22 cellular contexts compared by ENCODE assay signal in the genomic region with DNA sequence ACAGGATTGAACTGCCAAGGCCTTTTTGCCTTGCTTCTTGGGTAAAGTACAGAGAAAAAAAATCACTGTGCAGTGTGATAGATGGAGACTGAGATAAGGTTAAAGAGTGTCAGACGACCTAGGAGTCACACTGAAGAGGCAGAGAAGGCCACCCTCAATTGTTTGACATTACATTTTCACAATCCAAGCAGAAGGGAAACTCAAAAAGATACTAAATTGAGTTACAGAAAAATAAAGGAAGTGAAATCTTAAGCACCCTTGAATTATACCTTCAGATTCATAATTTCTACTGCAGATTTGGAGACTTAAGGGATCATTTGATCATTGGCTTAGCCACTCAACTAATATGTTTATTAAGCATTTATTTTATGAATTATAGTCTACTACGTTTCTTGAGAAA.
DNase-seq lines count a peak whose midpoint lies in the region; ATAC-seq, FAIRE-seq and TF ChIP-seq lines count a peak whose summit lies in the region.
"Had no signal": no experiment of that assay in that cellular context is flagged by ENCODE, and none has a peak within 500 bp of the region (broad histone marks: within the 10 kb centered on the region; RNA-seq: fewer than 3 reads in every experiment).

No MANE protein-coding gene starts in this region.

- no peak overlapping the region for H3K4ac ChIP-seq in H9 (ENCODE audit: low read depth, low read length)

- H3K9me3 Mint-ChIP-seq in H9 = no peaks in the 10 kb centered on the region
- no peaks in the 10 kb centered on the region for H3K9me3 Mint-ChIP-seq in progenitor cell of endocrine pancreas (ENCODE audit: low read depth)
- H3K9me3 Mint-ChIP-seq: neural progenitor cell had no signal

- no peak for TF ChIP-seq POLR2A in tibial nerve (IDR thresholded peaks at IDR 0.05)

- no peak overlapping the region for H3K4me3 Mint-ChIP-seq in H9
- H3K4me3 Mint-ChIP-seq in progenitor cell of endocrine pancreas (ENCODE audit: low read depth) = no peak overlapping the region
- H3K4me3 Mint-ChIP-seq: CD14-positive monocyte, neural progenitor cell had no signal

- TF ChIP-seq CTCF in H9 (conservative IDR thresholded peaks at IDR 0.05) (no peak), progenitor cell of endocrine pancreas (IDR thresholded peaks at IDR 0.05; ENCODE audit: unreplicated experiment) (no peak), tibial nerve (IDR thresholded peaks at IDR 0.05) (no peak)

- no CpG with 5 or more reads among the region's 2 CpGs for WGBS in H9 (ENCODE audit: extremely low coverage, insufficient read length, low lambda C conversion rate)
- WGBS in tibial nerve, 2 donors = 66 to 69% methylated on average over 2 of the region's 2 CpGs
- 43 to 63% (median 44%) methylated on average over 2 of the region's 2 CpGs for WGBS in small intestine, 3 donors

- no peak overlapping the region for H2BK5ac ChIP-seq in H9 (ENCODE audit: insufficient read length, low read length)

- H3K79me1 ChIP-seq in H9 (ENCODE audit: insufficient read depth, low read depth, low read length, poor library complexity, severe bottlenecking) = no peaks in the 10 kb centered on the region

- no peak overlapping the region for H4K5ac ChIP-seq in H9 (ENCODE audit: insufficient read length, low read depth, low read length)

- no peaks in the 10 kb centered on the region for H4K20me1 ChIP-seq in H9 (ENCODE audit: control insufficient read depth, insufficient read depth, insufficient read length)

- no peak for TF ChIP-seq EP300 in tibial nerve (IDR thresholded peaks at IDR 0.05)

- H3K4me1 Mint-ChIP-seq in H9 (peaks cover 0 to 2% of the 10 kb centered on the region in 2 experiments; a peak in 1 of 4 replicates), progenitor cell of endocrine pancreas (ENCODE audit: low read depth) (no peaks in the 10 kb centered on the region)
- H3K4me1 Mint-ChIP-seq: neural progenitor cell had no signal

- no peak overlapping the region for H3K9ac ChIP-seq in H9 (ENCODE audit: extremely low read depth, insufficient read length, low read length)
- H3K9ac ChIP-seq: neural progenitor cell had no signal

- H2AFZ ChIP-seq in H9 (ENCODE audit: low read length) = no peak overlapping the region
- H2AFZ ChIP-seq: hepatocyte, neural progenitor cell had no signal

- H3K27ac Mint-ChIP-seq in H9 (peak overlapping the region in 2 of 3 experiments; percentile 5 to 60; a peak in 2 of 7 replicates), progenitor cell of endocrine pancreas (no peak overlapping the region)
- H3K27ac Mint-ChIP-seq: neural progenitor cell had no signal

- peak; percentile 33 for DNase-seq in NOMO-1 treated with DMSO at 0.1 percent for 48 hours (lab: John Stamatoyannopoulos, UW; ENCODE audit: unreplicated experiment)
- DNase-seq in NOMO-1 treated with dmso at 0.1 percent for 144 hours (lab: John Stamatoyannopoulos, UW; ENCODE audit: unreplicated experiment) = no peak
- DNase-seq in H9 = no peak
- no peak for DNase-seq in progenitor cell of endocrine pancreas (ENCODE audit: low spot score, unreplicated experiment)
- no peak for DNase-seq in tibial nerve (ENCODE audit: low spot score in 2 of 2)
- no peak for DNase-seq in small intestine
- DNase-seq: 8988T; activated gamma-delta T cell; amygdala; DMS53; Kasumi-1; NCI-H146; NCI-H524 treated with DMSO at 0.1 percent for 48 hours; right cardiac atrium; stimulated activated CD4-positive, alpha-beta T cell treated with anti-CD3 and anti-CD28 coated beads, Interleukin-1b, Interleukin-23, amount 100 ng/mL, for 48 hours; WERI-Rb-1 had no signal

- no peak overlapping the region for H2AK5ac ChIP-seq in H9 (ENCODE audit: insufficient read length, low read length)

- no peaks in the 10 kb centered on the region for H3K23me2 ChIP-seq in H9 (ENCODE audit: insufficient read length, low read depth, low read length, poor library complexity, severe bottlenecking)

- H3K4me1 ChIP-seq in H9 (ENCODE audit: insufficient read depth, low read length) (no peaks in the 10 kb centered on the region), tibial nerve (no peaks in the 10 kb centered on the region), small intestine (ENCODE audit: control insufficient read depth in 2 of 2, insufficient read depth in 1 of 2, low read depth in 1 of 2, low read length in 1 of 2) (no peaks in the 10 kb centered on the region)
- H3K4me1 ChIP-seq: neural progenitor cell had no signal

- no peak overlapping the region for H3K56ac ChIP-seq in H9 (ENCODE audit: insufficient read length, low read depth, low read length)

- no peak overlapping the region for H2BK15ac ChIP-seq in H9 (ENCODE audit: low read depth, low read length)

- no peak overlapping the region for H3K14ac ChIP-seq in H9 (ENCODE audit: insufficient read depth, low read length)

- no peak overlapping the region for H3K23ac ChIP-seq in H9 (ENCODE audit: insufficient read length, low read depth, low read length)

- no peaks in the 10 kb centered on the region for H3K79me2 ChIP-seq in H9 (ENCODE audit: insufficient read depth, low read length)
- H3K79me2 ChIP-seq: hepatocyte had no signal

- no peak overlapping the region for H2BK120ac ChIP-seq in H9 (ENCODE audit: low read depth, low read length, poor library complexity, severe bottlenecking)

- H3K9me3 ChIP-seq in H9 (ENCODE audit: control insufficient read depth, low read depth, low read length) = no peaks in the 10 kb centered on the region
- H3K9me3 ChIP-seq in tibial nerve = no peaks in the 10 kb centered on the region
- no peaks in the 10 kb centered on the region for H3K9me3 ChIP-seq in small intestine (ENCODE audit: control insufficient read depth, low read depth)

- H3K18ac ChIP-seq in H9 (ENCODE audit: insufficient read length, low read depth, low read length) = no peak overlapping the region

- H3K4me3 ChIP-seq in tibial nerve = no peak overlapping the region
- H3K4me3 ChIP-seq in small intestine (ENCODE audit: low read depth in 1 of 2, low read length in 2 of 2) = no peak overlapping the region
- H3K4me3 ChIP-seq: hepatocyte, neural progenitor cell had no signal

- no peak overlapping the region for H2BK20ac ChIP-seq in H9 (ENCODE audit: low read depth, low read length, poor library complexity, severe bottlenecking)

- peaks cover 0 to 20% (median 0%) of the 10 kb centered on the region in 3 donors for H3K36me3 ChIP-seq in tibial nerve
- H3K36me3 ChIP-seq in small intestine (ENCODE audit: control insufficient read depth in 2 of 2, insufficient read depth in 2 of 2, low read length in 2 of 2) = no peaks in the 10 kb centered on the region
- H3K36me3 ChIP-seq: neural progenitor cell had no signal

- H3K36me3 Mint-ChIP-seq in H9 (ENCODE audit: insufficient read depth in 1 of 3, low read depth in 3 of 3) (peaks cover 0 to 25% (median 2%) of the 10 kb centered on the region in 3 experiments; a peak in 4 of 7 replicates), progenitor cell of endocrine pancreas (ENCODE audit: insufficient read depth) (no peaks in the 10 kb centered on the region)

- peak; percentile 33 for ATAC-seq in HG03442 (IDR thresholded peaks at IDR 0.05; ENCODE audit: unreplicated experiment)
- no peak for ATAC-seq in HG02970 (IDR thresholded peaks at IDR 0.05; ENCODE audit: low FRiP score, unreplicated experiment)
- ATAC-seq: right cardiac atrium had no signal

- H3K27ac ChIP-seq in H9 (ENCODE audit: insufficient read length, low read depth, low read length) (no peak overlapping the region), tibial nerve (no peak overlapping the region), small intestine (ENCODE audit: low read depth in 1 of 2, low read length in 1 of 2) (no peak overlapping the region)
- H3K27ac ChIP-seq: hepatocyte, neural progenitor cell, WERI-Rb-1 had no signal

- peak overlapping the region; percentile 50 for H2BK12ac ChIP-seq in H9 (ENCODE audit: insufficient read length, low read depth, low read length)

- H3K27me3 ChIP-seq in H9 (ENCODE audit: insufficient read depth, low read length) (no peaks in the 10 kb centered on the region), tibial nerve (no peaks in the 10 kb centered on the region), small intestine (ENCODE audit: control insufficient read depth in 2 of 2, insufficient read depth in 2 of 2, low read length in 2 of 2) (no peaks in the 10 kb centered on the region)
- H3K27me3 ChIP-seq: hepatocyte, neural progenitor cell had no signal

- no peak for FAIRE-seq in small intestine (lab: Jason Lieb, UNC)
- FAIRE-seq: RCC 7860 had no signal

- no peak overlapping the region for H4K91ac ChIP-seq in H9 (ENCODE audit: insufficient read length, low read depth, low read length)

- H3T11ph ChIP-seq in H9 (ENCODE audit: low read length) = no peak overlapping the region

- H4K8ac ChIP-seq in H9 (replicated peaks; ENCODE audit: insufficient read length, low read depth, low read length) = no peak overlapping the region

- H3K27me3 Mint-ChIP-seq in H9 (ENCODE audit: low read depth) (no peaks in the 10 kb centered on the region), progenitor cell of endocrine pancreas (no peaks in the 10 kb centered on the region)

- no peak overlapping the region for H3K4me2 ChIP-seq in H9 (ENCODE audit: insufficient read depth, insufficient read length, low read length)
- H3K4me2 ChIP-seq: hepatocyte, neural progenitor cell had no signal
